13 cellular contexts compared by ENCODE assay signal in genomic region chr21:15059397-15059796, GRCh38. TPM values are rescaled to one million over a fixed set of nuclear protein-coding genes. Genes with fewer than 3 reads are reported as not detected.
DNase-seq lines count a peak whose midpoint lies in the region; ATAC-seq and TF ChIP-seq lines count a peak whose summit lies in the region.
"Had no signal": no experiment of that assay in that cellular context is flagged by ENCODE, and none has a peak within 500 bp of the region (broad histone marks: within the 10 kb centered on the region; RNA-seq: fewer than 3 reads in every experiment).

No MANE protein-coding gene starts in this region.

- H3K27me3 Mint-ChIP-seq in T-helper 17 cell: peaks cover 20% of the 10 kb centered on the region

- H3K27ac ChIP-seq in HEK293 (ENCODE audit: extremely low read depth, low read depth, low read length): no peak overlapping the region
- peak overlapping the region; percentile 3 for H3K27ac ChIP-seq in skeletal muscle tissue (ENCODE audit: low read depth, low read length)
- H3K27ac ChIP-seq: ovary had no signal

- TF ChIP-seq CTCF in HEK293 (tag by site-specific recombination; IDR thresholded peaks at IDR 0.05) (no peak), kidney epithelial cell (IDR thresholded peaks at IDR 0.05; ENCODE audit: insufficient read depth, low read length, poor library complexity, severe bottlenecking) (no peak)

- H3K4me1 Mint-ChIP-seq in T-helper 17 cell: peaks cover 48% of the 10 kb centered on the region

- no peaks in the 10 kb centered on the region for H3K27me3 ChIP-seq in kidney epithelial cell (ENCODE audit: control insufficient read depth, insufficient read depth, low read length)
- no peaks in the 10 kb centered on the region for H3K27me3 ChIP-seq in skeletal muscle tissue (ENCODE audit: control insufficient read depth in 3 of 3, insufficient read depth in 3 of 3, low read length in 3 of 3)
- H3K27me3 ChIP-seq: gastroesophageal sphincter, ovary had no signal

- peak overlapping the region; percentile 54 for H3K27ac Mint-ChIP-seq in T-helper 17 cell

- POLR2A ChIA-PET in HEK293 (lab: Yijun Ruan, JAX): interaction anchor here (1.3 kb wide), 1 partner anchor 676 kb away, joined by 3 read pairs; the partner anchor contains the start of gene HSPA13

- peaks cover 4% of the 10 kb centered on the region for H3K36me3 Mint-ChIP-seq in T-helper 17 cell (ENCODE audit: low read depth)
- H3K36me3 Mint-ChIP-seq: CD4-positive, CD25-positive, alpha-beta regulatory T cell; IgD-negative memory B cell had no signal

- H3K4me3 ChIP-seq in HEK293 (ENCODE audit: low read depth, low read length): no peak overlapping the region
- H3K4me3 ChIP-seq in kidney epithelial cell (ENCODE audit: low read depth, low read length): peak overlapping the region; percentile 19
- no peak overlapping the region for H3K4me3 ChIP-seq in skeletal muscle tissue (ENCODE audit: low read length in 3 of 3)
- H3K4me3 ChIP-seq: gastroesophageal sphincter, ovary had no signal

- no peak overlapping the region for H3K4me3 Mint-ChIP-seq in T-helper 17 cell

- CTCF ChIA-PET in HEK293 (lab: Yijun Ruan, JAX): interaction anchor here (0.6 to 1.5 kb wide), 6 partner anchors 22 to 1225 kb away, joined by 3 to 6 read pairs (median 4); no protein-coding TSS in a partner anchor

- DNase-seq in T-helper 17 cell: no peak
- no peak for DNase-seq in kidney epithelial cell (ENCODE audit: low read depth)
- no peak for DNase-seq in NOMO-1 treated with DMSO at 0.1 percent for 48 hours (lab: John Stamatoyannopoulos, UW; ENCODE audit: unreplicated experiment)
- no peak for DNase-seq in NCI-H1048 (lab: John Stamatoyannopoulos, UW)
- no peak for DNase-seq in HCEC 1CT
- DNase-seq in stimulated activated CD4-positive, alpha-beta T cell treated with anti-CD3 and anti-CD28 coated beads, Interleukin-2, amount 100 ng/mL, for 24 hours: no peak
- DNase-seq: activated gamma-delta T cell, ovary had no signal

- no peaks in the 10 kb centered on the region for H3K9me3 ChIP-seq in HEK293 (ENCODE audit: control insufficient read depth, insufficient read depth, low read depth, low read length)
- H3K9me3 ChIP-seq in T-helper 17 cell (ENCODE audit: control insufficient read depth, low read length, poor library complexity, severe bottlenecking): no peaks in the 10 kb centered on the region
- no peaks in the 10 kb centered on the region for H3K9me3 ChIP-seq in skeletal muscle tissue (ENCODE audit: control insufficient read depth in 3 of 3, low read length in 3 of 3)
- H3K9me3 ChIP-seq: gastroesophageal sphincter, ovary had no signal

- no peak for ATAC-seq in T-helper 17 cell
- ATAC-seq: gastroesophageal sphincter had no signal

- peak overlapping the region in 1 of 3 donors; percentile 44 for H3K9ac ChIP-seq in skeletal muscle tissue (ENCODE audit: low read depth in 1 of 3, low read length in 3 of 3)

- peaks cover 53% of the 10 kb centered on the region for H3K4me1 ChIP-seq in HEK293 (ENCODE audit: control insufficient read depth, insufficient read depth, low read length)
- peaks cover 27 to 55% (median 39%) of the 10 kb centered on the region in 3 donors for H3K4me1 ChIP-seq in skeletal muscle tissue (ENCODE audit: control insufficient read depth in 3 of 3, insufficient read depth in 3 of 3, low read length in 3 of 3)

- H3K36me3 ChIP-seq in HEK293 (ENCODE audit: control insufficient read depth in 2 of 2, insufficient read depth in 1 of 2, low read length in 2 of 2) (no peaks in the 10 kb centered on the region), kidney epithelial cell (ENCODE audit: control insufficient read depth, insufficient read depth, low read length) (no peaks in the 10 kb centered on the region), skeletal muscle tissue (ENCODE audit: control insufficient read depth in 3 of 3, insufficient read depth in 3 of 3, low read length in 3 of 3) (no peaks in the 10 kb centered on the region)
- H3K36me3 ChIP-seq: gastroesophageal sphincter, ovary had no signal

TF ChIP-seq in HEK293, 187 proteins besides CTCF, POLR2A, EP300 and RAD21:
- TF ChIP-seq ZNF366 (tag by site-specific recombination; conservative IDR thresholded peaks at IDR 0.05) (peak; percentile 39; the same call in 1 of the 2 replicates), ZNF362 (tag by site-specific recombination; IDR thresholded peaks at IDR 0.05) (no peak)

RNA-seq across cellular contexts. Expression of gene NRIP1, which starts 5.4 kb away (rescaled TPM):
- total RNA-seq in T-helper 17 cell (10 to 100 TPM; 29.9 to 33.7 TPM), kidney epithelial cell (52.6 and 57.2 TPM in 2 replicates), skeletal muscle tissue (58.5 TPM)
